Comparison of ENCODE assay signal across 35 cellular contexts in genomic region chr18:25364732-25365131, GRCh38. TPM values are rescaled to one million over a fixed set of nuclear protein-coding genes. Genes with fewer than 3 reads are reported as not detected.
"Had no signal": no experiment of that assay in that cellular context is flagged by ENCODE, and none has a peak within 500 bp of the region (broad histone marks: within the 10 kb centered on the region; RNA-seq: fewer than 3 reads in every experiment).

No MANE protein-coding gene starts in this region.

- H3K4me3 Mint-ChIP-seq: activated CD4-positive, alpha-beta memory T cell treated with anti-CD3 and anti-CD28 coated beads, Interleukin-2, amount 10 ng/mL, durations not matched to agents 7 days and 5 days; activated CD4-positive, alpha-beta T cell treated with anti-CD3 and anti-CD28 coated beads for 36 hours; activated CD4-positive, alpha-beta T cell treated with anti-CD3 and anti-CD28 coated beads, Interleukin-2, amount 10 ng/mL, durations not matched to agents 7 days and 5 days; activated CD8-positive, alpha-beta memory T cell treated with anti-CD3 and anti-CD28 coated beads, Interleukin-2, amount 10 ng/mL, durations not matched to agents 7 days and 5 days; activated CD8-positive, alpha-beta T cell treated with anti-CD3 and anti-CD28 coated beads, Interleukin-2, amount 10 ng/mL, durations not matched to agents 7 days and 5 days; activated naive CD4-positive, alpha-beta T cell treated with anti-CD3 and anti-CD28 coated beads, Interleukin-2, amount 10 ng/mL, durations not matched to agents 7 days and 5 days; activated naive CD4-positive, alpha-beta T cell treated with anti-CD3 and anti-CD28 coated beads, Interleukin-2, amount 50 U/mL, for 24 hours; activated naive CD8-positive, alpha-beta T cell; activated naive CD8-positive, alpha-beta T cell treated with anti-CD3 and anti-CD28 coated beads, Interleukin-2, amount 10 ng/mL, durations not matched to agents 7 days and 5 days; activated naive CD8-positive, alpha-beta T cell treated with anti-CD3 and anti-CD28 coated beads, Interleukin-2, amount 50 U/mL, for 24 hours; activated T-cell treated with anti-CD3 and anti-CD28 coated beads, Interleukin-2, amount 50 U/mL, for 24 hours; brain; T-helper 1 cell treated with Interleukin-12 subunit alpha and Interleukin-12 subunit beta and Interleukin-4 antibody, amounts not matched to agents 30 μg/mL and 1 μg/mL, for 36 hours; T-helper 2 cell treated with Interferon-gamma antibody and Interleukin-4, amounts not matched to agents 5 μg/mL and 100 μg/mL, for 36 hours had no signal

- H3K27me3 ChIP-seq: ascending aorta, cardiac muscle cell had no signal

- ATAC-seq: activated CD4-positive, alpha-beta T cell treated with anti-CD3 and anti-CD28 coated beads for 36 hours; activated CD4-positive, CD25-positive, alpha-beta regulatory T cell treated with anti-CD3 and anti-CD28 coated beads, Interleukin-2, amount 50 U/mL, for 24 hours; activated CD8-positive, alpha-beta memory T cell treated with anti-CD3 and anti-CD28 coated beads, Interleukin-2, amount 10 ng/mL, durations not matched to agents 7 days and 5 days; activated CD8-positive, alpha-beta T cell treated with anti-CD3 and anti-CD28 coated beads, Interleukin-2, amount 10 ng/mL, durations not matched to agents 7 days and 5 days; activated naive CD8-positive, alpha-beta T cell treated with anti-CD3 and anti-CD28 coated beads, Interleukin-2, amount 50 U/mL, for 24 hours had no signal

- H3K9me3 ChIP-seq: ascending aorta had no signal

- H3K36me3 Mint-ChIP-seq: activated CD8-positive, alpha-beta memory T cell treated with anti-CD3 and anti-CD28 coated beads, Interleukin-2, amount 10 ng/mL, durations not matched to agents 7 days and 5 days; activated naive CD4-positive, alpha-beta T cell treated with anti-CD3 and anti-CD28 coated beads, Interleukin-2, amount 10 ng/mL, durations not matched to agents 7 days and 5 days; activated naive CD4-positive, alpha-beta T cell treated with anti-CD3 and anti-CD28 coated beads, Interleukin-2, amount 50 U/mL, for 24 hours; activated naive CD8-positive, alpha-beta T cell; activated naive CD8-positive, alpha-beta T cell treated with anti-CD3 and anti-CD28 coated beads, Interleukin-2, amount 10 ng/mL, durations not matched to agents 7 days and 5 days; brain had no signal

- H3K36me3 ChIP-seq: ascending aorta, cardiac muscle cell had no signal

- H3K27ac ChIP-seq: ascending aorta, cardiac muscle cell had no signal

- H3K4me1 Mint-ChIP-seq: activated CD4-positive, alpha-beta memory T cell treated with anti-CD3 and anti-CD28 coated beads, Interleukin-2, amount 10 ng/mL, durations not matched to agents 7 days and 5 days; activated CD4-positive, alpha-beta T cell treated with anti-CD3 and anti-CD28 coated beads for 36 hours; activated CD4-positive, alpha-beta T cell treated with anti-CD3 and anti-CD28 coated beads, Interleukin-2, amount 10 ng/mL, durations not matched to agents 7 days and 5 days; activated CD8-positive, alpha-beta memory T cell treated with anti-CD3 and anti-CD28 coated beads, Interleukin-2, amount 10 ng/mL, durations not matched to agents 7 days and 5 days; activated naive CD4-positive, alpha-beta T cell treated with anti-CD3 and anti-CD28 coated beads, Interleukin-2, amount 10 ng/mL, durations not matched to agents 7 days and 5 days; activated naive CD4-positive, alpha-beta T cell treated with anti-CD3 and anti-CD28 coated beads, Interleukin-2, amount 50 U/mL, for 24 hours; activated naive CD8-positive, alpha-beta T cell treated with anti-CD3 and anti-CD28 coated beads, Interleukin-2, amount 10 ng/mL, durations not matched to agents 7 days and 5 days; activated naive CD8-positive, alpha-beta T cell treated with anti-CD3 and anti-CD28 coated beads, Interleukin-2, amount 50 U/mL, for 24 hours; brain had no signal

- H3K27ac Mint-ChIP-seq: activated CD4-positive, alpha-beta memory T cell treated with anti-CD3 and anti-CD28 coated beads, Interleukin-2, amount 10 ng/mL, durations not matched to agents 7 days and 5 days; activated CD4-positive, alpha-beta T cell treated with anti-CD3 and anti-CD28 coated beads for 36 hours; activated CD4-positive, alpha-beta T cell treated with anti-CD3 and anti-CD28 coated beads, Interleukin-2, amount 10 ng/mL, durations not matched to agents 7 days and 5 days; activated CD8-positive, alpha-beta memory T cell treated with anti-CD3 and anti-CD28 coated beads, Interleukin-2, amount 10 ng/mL, durations not matched to agents 7 days and 5 days; activated CD8-positive, alpha-beta T cell treated with anti-CD3 and anti-CD28 coated beads, Interleukin-2, amount 10 ng/mL, durations not matched to agents 7 days and 5 days; activated naive CD4-positive, alpha-beta T cell treated with anti-CD3 and anti-CD28 coated beads, Interleukin-2, amount 10 ng/mL, durations not matched to agents 7 days and 5 days; activated naive CD4-positive, alpha-beta T cell treated with anti-CD3 and anti-CD28 coated beads, Interleukin-2, amount 50 U/mL, for 24 hours; activated naive CD8-positive, alpha-beta T cell; activated naive CD8-positive, alpha-beta T cell treated with anti-CD3 and anti-CD28 coated beads, Interleukin-2, amount 10 ng/mL, durations not matched to agents 7 days and 5 days; activated naive CD8-positive, alpha-beta T cell treated with anti-CD3 and anti-CD28 coated beads, Interleukin-2, amount 50 U/mL, for 24 hours; activated T-cell treated with anti-CD3 and anti-CD28 coated beads, Interleukin-2, amount 50 U/mL, for 24 hours; activated T-helper 2 cell treated with anti-CD3 and anti-CD28 coated beads, Interferon-gamma antibody, Interleukin-2, Interleukin-4, amounts not matched to agents 10 μg/mL and 5 μg/mL and 100 μg/mL, durations not matched to agents 14 hours and 24 hours and 36 hours; brain; T-helper 1 cell treated with Interleukin-12 subunit alpha and Interleukin-12 subunit beta and Interleukin-4 antibody, amounts not matched to agents 30 μg/mL and 1 μg/mL, for 36 hours; T-helper 2 cell treated with Interferon-gamma antibody and Interleukin-4, amounts not matched to agents 5 μg/mL and 100 μg/mL, for 36 hours had no signal

- DNase-seq: activated CD4-positive, alpha-beta memory T cell treated with anti-CD3 and anti-CD28 coated beads, Interleukin-2, amount 10 ng/mL, durations not matched to agents 7 days and 5 days; activated CD4-positive, alpha-beta T cell treated with anti-CD3 and anti-CD28 coated beads for 1 hour; activated CD4-positive, alpha-beta T cell treated with anti-CD3 and anti-CD28 coated beads for 36 hours; activated CD4-positive, alpha-beta T cell treated with anti-CD3 and anti-CD28 coated beads for 48 hours; activated CD4-positive, alpha-beta T cell treated with anti-CD3 and anti-CD28 coated beads, Interleukin-2, amount 10 ng/mL, durations not matched to agents 7 days and 5 days; activated CD4-positive, alpha-beta T cell treated with anti-CD3 and anti-CD28 coated beads, Interleukin-2, amount 50 U/mL, for 48 hours; activated CD4-positive, CD25-positive, alpha-beta regulatory T cell; activated CD8-positive, alpha-beta memory T cell treated with anti-CD3 and anti-CD28 coated beads for 24 hours; activated CD8-positive, alpha-beta memory T cell treated with anti-CD3 and anti-CD28 coated beads, Interleukin-2, amount 10 ng/mL, durations not matched to agents 7 days and 5 days; activated CD8-positive, alpha-beta memory T cell treated with anti-CD3 and anti-CD28 coated beads, Interleukin-2, amount 50 U/mL, for 48 hours; activated CD8-positive, alpha-beta T cell treated with anti-CD3 and anti-CD28 coated beads, Interleukin-2, amount 10 ng/mL, durations not matched to agents 7 days and 5 days; activated effector memory CD4-positive, alpha-beta T cell treated with Interleukin-2 at 50 U/mL for 16 hours; activated gamma-delta T cell; activated naive CD4-positive, alpha-beta T cell treated with anti-CD3 and anti-CD28 coated beads, Interleukin-2, amount 10 ng/mL, durations not matched to agents 7 days and 5 days; activated naive CD4-positive, alpha-beta T cell treated with Interleukin-2 at 50 U/mL for 16 hours; activated naive CD8-positive, alpha-beta T cell treated with anti-CD3 and anti-CD28 coated beads, Interleukin-2, amount 10 ng/mL, durations not matched to agents 7 days and 5 days; activated naive CD8-positive, alpha-beta T cell treated with anti-CD3 and anti-CD28 coated beads, Interleukin-2, amount 50 U/mL, for 24 hours; activated T-cell treated with anti-CD3 and anti-CD28 coated beads, Interleukin-2, amount 50 U/mL, for 24 hours; activated T-cell treated with anti-CD3 and anti-CD28 coated beads, Interleukin-2, amount 50 U/mL, for 48 hours; amygdala; anterior cingulate cortex; T-helper 1 cell; T-helper 2 cell; T-helper 9 cell had no signal

- H3K4me3 ChIP-seq: ascending aorta, cardiac muscle cell had no signal

- H3K4me1 ChIP-seq: ascending aorta had no signal

- FAIRE-seq: bronchial epithelial cell, TTC549 had no signal

- H3K27me3 Mint-ChIP-seq: activated CD4-positive, alpha-beta memory T cell treated with anti-CD3 and anti-CD28 coated beads, Interleukin-2, amount 10 ng/mL, durations not matched to agents 7 days and 5 days; activated CD8-positive, alpha-beta memory T cell treated with anti-CD3 and anti-CD28 coated beads, Interleukin-2, amount 10 ng/mL, durations not matched to agents 7 days and 5 days; activated naive CD4-positive, alpha-beta T cell treated with anti-CD3 and anti-CD28 coated beads, Interleukin-2, amount 10 ng/mL, durations not matched to agents 7 days and 5 days had no signal

- H3K9me3 Mint-ChIP-seq: activated CD4-positive, alpha-beta memory T cell treated with anti-CD3 and anti-CD28 coated beads, Interleukin-2, amount 10 ng/mL, durations not matched to agents 7 days and 5 days; activated CD4-positive, alpha-beta T cell treated with anti-CD3 and anti-CD28 coated beads, Interleukin-2, amount 10 ng/mL, durations not matched to agents 7 days and 5 days; activated naive CD4-positive, alpha-beta T cell treated with anti-CD3 and anti-CD28 coated beads, Interleukin-2, amount 10 ng/mL, durations not matched to agents 7 days and 5 days; activated naive CD8-positive, alpha-beta T cell treated with anti-CD3 and anti-CD28 coated beads, Interleukin-2, amount 10 ng/mL, durations not matched to agents 7 days and 5 days; activated naive CD8-positive, alpha-beta T cell treated with anti-CD3 and anti-CD28 coated beads, Interleukin-2, amount 50 U/mL, for 24 hours; activated T-cell treated with anti-CD3 and anti-CD28 coated beads, Interleukin-2, amount 50 U/mL, for 24 hours; activated T-helper 2 cell treated with anti-CD3 and anti-CD28 coated beads, Interferon-gamma antibody, Interleukin-2, Interleukin-4, amounts not matched to agents 10 μg/mL and 5 μg/mL and 100 μg/mL, durations not matched to agents 14 hours and 24 hours and 36 hours; T-helper 1 cell treated with Interleukin-12 subunit alpha and Interleukin-12 subunit beta and Interleukin-4 antibody, amounts not matched to agents 30 μg/mL and 1 μg/mL, for 36 hours; T-helper 2 cell treated with Interferon-gamma antibody and Interleukin-4, amounts not matched to agents 5 μg/mL and 100 μg/mL, for 36 hours had no signal

RNA-seq across cellular contexts. Expression of gene ZNF521, which starts 12.8 kb away (rescaled TPM):
- total RNA-seq: activated CD4-positive, alpha-beta memory T cell treated with anti-CD3 and anti-CD28 coated beads, Interleukin-2, amount 10 ng/mL, durations not matched to agents 7 days and 5 days; activated CD4-positive, alpha-beta T cell treated with anti-CD3 and anti-CD28 coated beads for 36 hours; activated CD4-positive, alpha-beta T cell treated with anti-CD3 and anti-CD28 coated beads, Interleukin-2, amount 10 ng/mL, durations not matched to agents 7 days and 5 days; activated CD8-positive, alpha-beta memory T cell treated with anti-CD3 and anti-CD28 coated beads, Interleukin-2, amount 10 ng/mL, durations not matched to agents 7 days and 5 days; activated CD8-positive, alpha-beta T cell treated with anti-CD3 and anti-CD28 coated beads, Interleukin-2, amount 10 ng/mL, durations not matched to agents 7 days and 5 days; activated naive CD8-positive, alpha-beta T cell treated with anti-CD3 and anti-CD28 coated beads, Interleukin-2, amount 10 ng/mL, durations not matched to agents 7 days and 5 days; activated T-helper 2 cell treated with anti-CD3 and anti-CD28 coated beads, Interferon-gamma antibody, Interleukin-2, Interleukin-4, amounts not matched to agents 10 μg/mL and 5 μg/mL and 100 μg/mL, durations not matched to agents 14 hours and 24 hours and 36 hours had no signal
